ENCODE assay signal across 1 cellular context in the genomic region with DNA sequence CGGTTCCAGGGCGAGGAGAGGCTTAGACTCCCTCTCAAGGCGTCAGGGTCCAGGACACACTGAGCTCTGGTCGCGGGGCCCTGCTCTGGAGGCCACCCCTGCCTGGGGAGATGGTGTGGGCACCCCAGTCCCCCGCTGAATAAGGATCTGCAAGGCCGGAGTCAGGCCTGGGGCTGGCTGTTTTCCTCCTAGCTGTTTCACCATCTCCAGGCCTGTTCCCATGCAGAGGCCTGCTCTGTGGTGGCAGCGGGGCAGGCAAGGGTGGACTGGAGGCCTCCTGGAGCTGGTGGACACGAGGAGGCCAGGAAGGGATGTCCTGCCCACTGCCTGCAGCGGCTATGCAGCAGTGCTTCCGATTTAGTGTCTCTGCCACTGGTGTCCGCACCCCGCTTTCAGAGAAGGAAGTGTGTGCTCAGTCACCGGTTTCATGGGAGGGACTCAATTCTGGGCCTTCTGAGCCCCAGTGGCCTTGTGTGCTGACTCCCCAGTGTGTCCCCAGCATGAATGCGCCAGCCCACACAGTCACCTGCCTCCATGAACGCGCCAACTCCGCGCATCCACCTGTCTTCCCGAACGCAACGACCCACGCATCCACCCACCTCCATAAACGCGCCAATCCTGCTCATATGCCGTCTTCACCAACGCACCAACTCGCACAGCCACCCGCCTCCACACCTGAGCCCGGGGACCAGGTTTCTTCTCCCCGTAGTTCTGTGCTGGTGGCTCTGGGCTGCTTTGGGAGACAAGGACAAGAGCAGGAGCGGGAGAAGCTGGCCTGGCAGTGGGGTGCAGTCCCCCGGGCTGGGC.
TF ChIP-seq lines count a peak whose summit lies in the region.

No MANE protein-coding gene starts in this region.

TF ChIP-seq in GM23338, 12 proteins besides CTCF, POLR2A, EP300 and RAD21:
- TF ChIP-seq, protein P1, sequence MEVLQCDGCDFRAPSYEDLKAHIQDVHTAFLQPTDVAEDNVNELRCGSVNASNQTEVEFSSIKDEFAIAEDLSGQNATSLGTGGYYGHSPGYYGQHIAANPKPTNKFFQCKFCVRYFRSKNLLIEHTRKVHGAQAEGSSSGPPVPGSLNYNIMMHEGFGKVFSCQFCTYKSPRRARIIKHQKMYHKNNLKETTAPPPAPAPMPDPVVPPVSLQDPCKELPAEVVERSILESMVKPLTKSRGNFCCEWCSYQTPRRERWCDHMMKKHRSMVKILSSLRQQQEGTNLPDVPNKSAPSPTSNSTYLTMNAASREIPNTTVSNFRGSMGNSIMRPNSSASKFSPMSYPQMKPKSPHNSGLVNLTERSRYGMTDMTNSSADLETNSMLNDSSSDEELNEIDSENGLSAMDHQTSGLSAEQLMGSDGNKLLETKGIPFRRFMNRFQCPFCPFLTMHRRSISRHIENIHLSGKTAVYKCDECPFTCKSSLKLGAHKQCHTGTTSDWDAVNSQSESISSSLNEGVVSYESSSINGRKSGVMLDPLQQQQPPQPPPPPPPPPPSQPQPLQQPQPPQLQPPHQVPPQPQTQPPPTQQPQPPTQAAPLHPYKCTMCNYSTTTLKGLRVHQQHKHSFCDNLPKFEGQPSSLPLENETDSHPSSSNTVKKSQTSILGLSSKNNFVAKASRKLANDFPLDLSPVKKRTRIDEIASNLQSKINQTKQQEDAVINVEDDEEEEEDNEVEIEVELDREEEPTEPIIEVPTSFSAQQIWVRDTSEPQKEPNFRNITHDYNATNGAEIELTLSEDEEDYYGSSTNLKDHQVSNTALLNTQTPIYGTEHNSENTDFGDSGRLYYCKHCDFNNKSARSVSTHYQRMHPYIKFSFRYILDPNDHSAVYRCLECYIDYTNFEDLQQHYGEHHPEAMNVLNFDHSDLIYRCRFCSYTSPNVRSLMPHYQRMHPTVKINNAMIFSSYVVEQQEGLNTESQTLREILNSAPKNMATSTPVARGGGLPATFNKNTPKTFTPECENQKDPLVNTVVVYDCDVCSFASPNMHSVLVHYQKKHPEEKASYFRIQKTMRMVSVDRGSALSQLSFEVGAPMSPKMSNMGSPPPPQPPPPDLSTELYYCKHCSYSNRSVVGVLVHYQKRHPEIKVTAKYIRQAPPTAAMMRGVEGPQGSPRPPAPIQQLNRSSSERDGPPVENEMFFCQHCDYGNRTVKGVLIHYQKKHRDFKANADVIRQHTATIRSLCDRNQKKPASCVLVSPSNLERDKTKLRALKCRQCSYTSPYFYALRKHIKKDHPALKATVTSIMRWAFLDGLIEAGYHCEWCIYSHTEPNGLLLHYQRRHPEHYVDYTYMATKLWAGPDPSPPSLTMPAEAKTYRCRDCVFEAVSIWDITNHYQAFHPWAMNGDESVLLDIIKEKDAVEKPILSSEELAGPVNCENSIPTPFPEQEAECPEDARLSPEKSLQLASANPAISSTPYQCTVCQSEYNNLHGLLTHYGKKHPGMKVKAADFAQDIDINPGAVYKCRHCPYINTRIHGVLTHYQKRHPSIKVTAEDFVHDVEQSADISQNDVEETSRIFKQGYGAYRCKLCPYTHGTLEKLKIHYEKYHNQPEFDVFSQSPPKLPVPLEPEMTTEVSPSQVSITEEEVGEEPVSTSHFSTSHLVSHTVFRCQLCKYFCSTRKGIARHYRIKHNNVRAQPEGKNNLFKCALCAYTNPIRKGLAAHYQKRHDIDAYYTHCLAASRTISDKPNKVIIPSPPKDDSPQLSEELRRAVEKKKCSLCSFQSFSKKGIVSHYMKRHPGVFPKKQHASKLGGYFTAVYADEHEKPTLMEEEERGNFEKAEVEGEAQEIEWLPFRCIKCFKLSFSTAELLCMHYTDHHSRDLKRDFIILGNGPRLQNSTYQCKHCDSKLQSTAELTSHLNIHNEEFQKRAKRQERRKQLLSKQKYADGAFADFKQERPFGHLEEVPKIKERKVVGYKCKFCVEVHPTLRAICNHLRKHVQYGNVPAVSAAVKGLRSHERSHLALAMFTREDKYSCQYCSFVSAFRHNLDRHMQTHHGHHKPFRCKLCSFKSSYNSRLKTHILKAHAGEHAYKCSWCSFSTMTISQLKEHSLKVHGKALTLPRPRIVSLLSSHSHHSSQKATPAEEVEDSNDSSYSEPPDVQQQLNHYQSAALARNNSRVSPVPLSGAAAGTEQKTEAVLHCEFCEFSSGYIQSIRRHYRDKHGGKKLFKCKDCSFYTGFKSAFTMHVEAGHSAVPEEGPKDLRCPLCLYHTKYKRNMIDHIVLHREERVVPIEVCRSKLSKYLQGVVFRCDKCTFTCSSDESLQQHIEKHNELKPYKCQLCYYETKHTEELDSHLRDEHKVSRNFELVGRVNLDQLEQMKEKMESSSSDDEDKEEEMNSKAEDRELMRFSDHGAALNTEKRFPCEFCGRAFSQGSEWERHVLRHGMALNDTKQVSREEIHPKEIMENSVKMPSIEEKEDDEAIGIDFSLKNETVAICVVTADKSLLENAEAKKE (CRISPR knock-in tag; IDR thresholded peaks at IDR 0.05), result no peak
- TF ChIP-seq STAT1 (IDR thresholded peaks at IDR 0.05; ENCODE audit: unreplicated experiment), result no peak
- no peak for TF ChIP-seq REST (IDR thresholded peaks at IDR 0.05; ENCODE audit: unreplicated experiment)
